Comparison of ENCODE assay signal across 17 cellular contexts in genomic region chr2:149000168-149000938, GRCh38. TPM values are rescaled to one million over a fixed set of nuclear protein-coding genes. Genes with fewer than 3 reads are reported as not detected.
DNase-seq lines count a peak whose midpoint lies in the region; ATAC-seq, FAIRE-seq and TF ChIP-seq lines count a peak whose summit lies in the region.
"Had no signal": no experiment of that assay in that cellular context is flagged by ENCODE, and none has a peak within 500 bp of the region (broad histone marks: within the 10 kb centered on the region; RNA-seq: fewer than 3 reads in every experiment).

No MANE protein-coding gene starts in this region.

- H3K9me3 ChIP-seq in astrocyte (ENCODE audit: insufficient read depth, low read depth, low read length) (no peaks in the 10 kb centered on the region), HepG2 (ENCODE audit: low read length) (no peaks in the 10 kb centered on the region), breast epithelium (no peaks in the 10 kb centered on the region)
- H3K9me3 ChIP-seq: sigmoid colon had no signal

- no TSS peak for BruUV-seq in HepG2 (replicated peaks; lab: Mats Ljungman, UMichigan)

- WGBS in HepG2 (ENCODE audit: low lambda C conversion rate), result 14% methylated on average over 6 of the region's 6 CpGs

- H3K9ac ChIP-seq in astrocyte (ENCODE audit: low read length), result no peak overlapping the region
- no peak overlapping the region for H3K9ac ChIP-seq in HepG2 (ENCODE audit: insufficient read depth, low read depth, low read length)

- intact Hi-C loops in HepG2 (cut with micrococcal nuclease; ENCODE audit: unreplicated experiment) (no loop called here), breast epithelium (cut with DNase I; ENCODE audit: low total_unique reads) (loop anchor here (5.0 kb wide), 1 partner anchor 553 kb away; no protein-coding TSS in a partner anchor)

- no peaks in the 10 kb centered on the region for H3K79me2 ChIP-seq in GM23338 (replicated peaks; ENCODE audit: insufficient read depth)
- no peaks in the 10 kb centered on the region for H3K79me2 ChIP-seq in astrocyte (ENCODE audit: insufficient read depth, low read length)
- H3K79me2 ChIP-seq in HepG2 (ENCODE audit: insufficient read depth, low read length), result no peaks in the 10 kb centered on the region

- H3K4me3 Mint-ChIP-seq in GM23338 (peak overlapping the region; percentile 60), astrocyte (ENCODE audit: unreplicated experiment) (no peak overlapping the region)
- H3K4me3 Mint-ChIP-seq: B cell had no signal

- H3K27ac Mint-ChIP-seq in GM23338, result peak overlapping the region; percentile 87
- no peak overlapping the region for H3K27ac Mint-ChIP-seq in astrocyte (ENCODE audit: unreplicated experiment)
- H3K27ac Mint-ChIP-seq: B cell had no signal

- in situ Hi-C loops in HepG2 (cut with HindIII; ENCODE audit: extremely low pct_ligation_motif_present, low pct_unique_long_range_greater_than_20kb), result no loop called here

- TF ChIP-seq RAD21 in HepG2 (CRISPR knock-in tag; IDR thresholded peaks at IDR 0.05), result no peak

- H3K27ac ChIP-seq in GM23338 (ENCODE audit: low read depth) (peak overlapping the region; percentile 80), astrocyte (ENCODE audit: low read depth, low read length) (no peak overlapping the region), HepG2 (ENCODE audit: extremely low read length, insufficient read depth, low read length) (no peak overlapping the region), breast epithelium (no peak overlapping the region)
- H3K27ac ChIP-seq: sigmoid colon had no signal

- no peaks in the 10 kb centered on the region; the same call in 1 of the 2 replicates for H4K20me1 ChIP-seq in GM23338 (replicated peaks; ENCODE audit: insufficient read depth)
- no peaks in the 10 kb centered on the region for H4K20me1 ChIP-seq in astrocyte (ENCODE audit: insufficient read depth, low read length)
- no peaks in the 10 kb centered on the region for H4K20me1 ChIP-seq in HepG2 (ENCODE audit: insufficient read depth, low read length)

- H3K36me3 Mint-ChIP-seq in GM23338 (ENCODE audit: low read depth) (peaks cover 67% of the 10 kb centered on the region), astrocyte (ENCODE audit: low read depth, unreplicated experiment) (peaks cover 20% of the 10 kb centered on the region)

- H3K9me3 Mint-ChIP-seq in GM23338 (peaks cover 24% of the 10 kb centered on the region), astrocyte (ENCODE audit: unreplicated experiment) (no peaks in the 10 kb centered on the region)

- ATAC-seq in GM23338 (peak; percentile 27), HG03159 (IDR thresholded peaks at IDR 0.05; ENCODE audit: unreplicated experiment) (no peak), HepG2 (no peak)

- H3K4me2 ChIP-seq in GM23338 (peak overlapping the region; percentile 66), astrocyte (ENCODE audit: low read length) (no peak overlapping the region), HepG2 (ENCODE audit: low read depth, low read length) (no peak overlapping the region)

- peak overlapping the region; percentile 32 for H3K4me3 ChIP-seq in GM23338
- no peak overlapping the region for H3K4me3 ChIP-seq in astrocyte (ENCODE audit: insufficient read depth, low read depth, low read length)
- H3K4me3 ChIP-seq in HepG2 (replicated peaks in 1 of 3; ENCODE audit: insufficient read depth in 1 of 3, low read depth in 2 of 3, low read length in 3 of 3), result no peak overlapping the region
- no peak overlapping the region for H3K4me3 ChIP-seq in breast epithelium
- H3K4me3 ChIP-seq: sigmoid colon had no signal

- H3K4me1 ChIP-seq in GM23338 (ENCODE audit: insufficient read depth) (peaks cover 30% of the 10 kb centered on the region), astrocyte (ENCODE audit: insufficient read depth, low read length) (no peaks in the 10 kb centered on the region), HepG2 (ENCODE audit: insufficient read depth, low read length) (no peaks in the 10 kb centered on the region), breast epithelium (peaks cover 0 to 12% of the 10 kb centered on the region in 2 donors)
- H3K4me1 ChIP-seq: sigmoid colon had no signal

- peaks cover 51% of the 10 kb centered on the region for H3K4me1 Mint-ChIP-seq in GM23338
- H3K4me1 Mint-ChIP-seq in astrocyte (ENCODE audit: low read depth, unreplicated experiment), result peaks cover 18% of the 10 kb centered on the region
- H3K4me1 Mint-ChIP-seq: B cell had no signal

- POLR2A ChIA-PET in HepG2 (lab: Yijun Ruan, JAX), result no interaction called here

- H3F3A ChIP-seq in GM23338 (replicated peaks; ENCODE audit: low read depth), result no peaks in the 10 kb centered on the region

- TF ChIP-seq CTCF in GM23338 (conservative IDR thresholded peaks at IDR 0.05; ENCODE audit: low read depth in 2 of 2), result no peak
- TF ChIP-seq CTCF in astrocyte (IDR thresholded peaks at IDR 0.05; ENCODE audit: insufficient read depth, low read depth, low read length), result no peak
- no peak for TF ChIP-seq CTCF in HepG2 (CRISPR knock-in tag; IDR thresholded peaks at IDR 0.05)
- TF ChIP-seq CTCF in breast epithelium (IDR thresholded peaks at IDR 0.05), result no peak

- H3K27me3 ChIP-seq in GM23338 (ENCODE audit: insufficient read depth), result no peaks in the 10 kb centered on the region
- H3K27me3 ChIP-seq in astrocyte (ENCODE audit: insufficient read depth, low read length), result peaks cover 2% of the 10 kb centered on the region
- H3K27me3 ChIP-seq in HepG2 (ENCODE audit: control insufficient read depth in 1 of 2, insufficient read depth in 2 of 2, low read length in 2 of 2), result peaks cover 0 to 49% of the 10 kb centered on the region in 2 experiments; a peak in 2 of 5 replicates
- H3K27me3 ChIP-seq in breast epithelium, result no peaks in the 10 kb centered on the region

- no peak for TF ChIP-seq POLR2A in HepG2 (IDR thresholded peaks at IDR 0.05; ENCODE audit: insufficient read depth in 1 of 2, low read depth in 2 of 2, low read length in 2 of 2)
- TF ChIP-seq POLR2A in breast epithelium (IDR thresholded peaks at IDR 0.05), result no peak

- peaks cover 7% of the 10 kb centered on the region for H3K27me3 Mint-ChIP-seq in GM23338 (ENCODE audit: insufficient read depth, low read depth, poor library complexity)
- H3K27me3 Mint-ChIP-seq in astrocyte (ENCODE audit: low read depth, unreplicated experiment), result no peaks in the 10 kb centered on the region

- CTCF ChIA-PET in HepG2 (lab: Yijun Ruan, JAX; ENCODE audit: low intra/inter-chr PET ratio, low total read pairs), result no interaction called here

- DNase-seq in AG08395 (ENCODE audit: low spot score) (peak; percentile 46), GM23338 (ENCODE audit: low spot score) (no peak), astrocyte (ENCODE audit: low read depth) (peak; percentile 4), inferior parietal cortex (ENCODE audit: extremely low spot score) (peak; percentile 57), HuH-7.5 (ENCODE audit: low spot score) (no peak), HepG2 (ENCODE audit: low spot score) (no peak), breast epithelium (ENCODE audit: low spot score in 2 of 2) (no peak)
- DNase-seq: activated CD4-positive, alpha-beta T cell treated with anti-CD3 and anti-CD28 coated beads, Interleukin-2, amount 50 U/mL, for 4 hours; activated effector memory CD4-positive, alpha-beta T cell treated with anti-CD3 and anti-CD28 coated beads, Interleukin-2, amount 50 U/mL, for 16 hours; MM.1S; Right ventricle myocardium superior; sigmoid colon; stimulated activated CD4-positive, alpha-beta T cell treated with anti-CD3 and anti-CD28 coated beads, Interleukin-4, amount 100 ng/mL, for 4 hours had no signal

- FAIRE-seq in astrocyte (lab: Jason Lieb, UNC) (no peak), HepG2 (lab: Jason Lieb, UNC) (no peak)
- FAIRE-seq: D721Med, keratinocyte had no signal

- no peak for TF ChIP-seq EP300 in HepG2 (IDR thresholded peaks at IDR 0.05; ENCODE audit: low read depth in 2 of 2, low read length in 2 of 2)
- no peak for TF ChIP-seq EP300 in HepG2 (CRISPR knock-in tag; IDR thresholded peaks at IDR 0.05; ENCODE audit: borderline replicate concordance)

- no peak overlapping the region for H2AFZ ChIP-seq in GM23338
- no peak overlapping the region for H2AFZ ChIP-seq in astrocyte (ENCODE audit: low read depth, low read length)
- no peak overlapping the region for H2AFZ ChIP-seq in HepG2 (ENCODE audit: low read length)

- H3K36me3 ChIP-seq in GM23338 (ENCODE audit: insufficient read depth) (peaks cover 8% of the 10 kb centered on the region), astrocyte (ENCODE audit: insufficient read depth, low read length) (no peaks in the 10 kb centered on the region), HepG2 (replicated peaks in 1 of 2; ENCODE audit: control insufficient read depth in 1 of 2, insufficient read depth in 2 of 2, low read length in 2 of 2) (no peaks in the 10 kb centered on the region), breast epithelium (no peaks in the 10 kb centered on the region)
- H3K36me3 ChIP-seq: sigmoid colon had no signal

- 0 out of 2 replicates have a peak, but pooled peaks cover 2% of the 10 kb centered on the region for H3K9me2 ChIP-seq in GM23338 (ENCODE audit: insufficient read depth)

RNA-seq across cellular contexts. Expression of gene LYPD6B, which starts 38.1 kb away (rescaled TPM):
- total RNA-seq in GM23338 (2014; rRNA removed; shearing (Covaris generic)), result 1.7 and 3.1 TPM in 2 replicates
- 3.4 and 3.6 TPM in 2 replicates for polyA plus RNA-seq in GM23338 (2016; fragmentation: Nextera tagmentation; extraction: Ambion mirVana)
- total RNA-seq in astrocyte, result 1.1 and 1.2 TPM in 2 replicates
- total RNA-seq in HepG2 (2016; rRNA removed; fragmentation: Illumina TruSeq; extraction: Trizol), result not detected in 2 replicates
- not detected in 2 replicates for total RNA-seq in HepG2 (2016; cell fraction: cytosol; rRNA removed; fragmentation: Illumina TruSeq; extraction: Trizol; ENCODE audit: low read depth)
- not detected in 2 replicates for total RNA-seq in HepG2 (2016; cell fraction: insoluble cytoplasmic fraction; rRNA removed; fragmentation: Illumina TruSeq; extraction: Trizol)
- not detected in 2 replicates for total RNA-seq in HepG2 (2016; cell fraction: membrane; rRNA removed; fragmentation: Illumina TruSeq; extraction: Trizol)
- not detected in 2 replicates for total RNA-seq in HepG2 (2016; cell fraction: nucleus; rRNA removed; fragmentation: Illumina TruSeq; extraction: Trizol)
- not detected in 2 replicates for polyA plus RNA-seq in HepG2 (2011; rRNA removed)
- polyA plus RNA-seq in HepG2 (2011; cell fraction: cytosol; rRNA removed), result not detected in 2 replicates
- polyA plus RNA-seq in HepG2 (2011; cell fraction: nucleus; rRNA removed), result not detected in 2 replicates
- polyA plus RNA-seq in HepG2 (2012), result not detected in 2 replicates
- polyA plus RNA-seq in HepG2 (2016; cell fraction: cytosol; fragmentation: Illumina TruSeq; extraction: Trizol; ENCODE audit: low read depth), result not detected in 2 replicates
- polyA plus RNA-seq in HepG2 (2016; cell fraction: insoluble cytoplasmic fraction; fragmentation: Illumina TruSeq; extraction: Trizol; ENCODE audit: low read depth), result not detected in 2 replicates
- not detected in 2 replicates for polyA plus RNA-seq in HepG2 (2016; cell fraction: membrane; fragmentation: Illumina TruSeq; extraction: Trizol; ENCODE audit: low read depth)
- polyA plus RNA-seq in HepG2 (2016; cell fraction: nucleus; fragmentation: Illumina TruSeq; extraction: Trizol; ENCODE audit: insufficient read depth, low read depth), result not detected in 2 replicates
- polyA minus RNA-seq in HepG2 (2011; rRNA and poly(A)+ RNA removed; ENCODE audit: low replicate concordance), result not detected in 2 replicates
- not detected in 2 replicates for polyA minus RNA-seq in HepG2 (2011; cell fraction: cytosol; rRNA and poly(A)+ RNA removed)
- polyA minus RNA-seq in HepG2 (2011; cell fraction: nucleus; rRNA and poly(A)+ RNA removed), result not detected in 2 replicates
- 10 to 100 TPM in 2 of 3 donors, under 1 TPM in 1; 0.32 to 41.4 (median 21.0) TPM for total RNA-seq in breast epithelium
- total RNA-seq: Right ventricle myocardium superior had no signal

Comparison
In these comparisons a context has a peak if more than half of its experiments do, and no peak if none do; other contexts are left out.
1. DNase-seq: peak in AG08395 (single experiment), astrocyte (single experiment) and inferior parietal cortex (single experiment); none in GM23338 (single experiment), HuH-7.5 (single experiment), HepG2 (single experiment) and breast epithelium (0 of 2).